Comparison of ENCODE assay signal across 11 cellular contexts in the genomic region with DNA sequence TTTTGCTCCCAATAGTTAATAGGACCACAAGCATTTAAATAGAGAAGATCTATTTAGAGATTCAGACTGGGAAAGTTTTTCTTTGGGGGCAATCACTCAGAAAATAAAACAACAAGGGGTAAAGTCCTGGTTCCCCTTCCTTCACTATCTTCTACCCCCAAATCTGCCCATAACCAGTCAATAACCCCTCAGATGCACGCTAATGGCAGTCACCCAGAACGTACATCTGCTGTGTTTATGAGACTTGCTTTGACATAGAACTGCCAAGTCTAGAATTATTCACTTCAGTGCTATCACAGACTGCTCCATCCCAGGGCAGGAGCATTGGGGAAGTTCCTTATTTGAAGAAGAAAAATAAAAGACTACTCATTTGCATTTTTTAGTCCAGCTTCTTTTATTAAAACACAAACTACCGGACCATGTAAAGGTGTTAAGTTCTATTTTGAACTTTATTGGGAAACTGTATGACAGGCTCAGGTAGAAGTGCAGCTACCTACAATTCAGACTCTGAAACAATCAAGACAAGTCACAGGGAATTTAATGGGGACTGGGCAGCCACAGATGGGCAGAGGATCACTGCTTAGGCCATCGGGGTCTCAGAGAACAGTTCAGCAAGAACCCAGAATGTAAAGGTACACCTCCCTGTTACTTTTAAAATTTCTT. TPM values are rescaled to one million over a fixed set of nuclear protein-coding genes. Genes with fewer than 3 reads are reported as not detected.
DNase-seq lines count a peak whose midpoint lies in the region; ATAC-seq lines count a peak whose summit lies in the region.
"Had no signal": no experiment of that assay in that cellular context is flagged by ENCODE, and none has a peak within 500 bp of the region (broad histone marks: within the 10 kb centered on the region; RNA-seq: fewer than 3 reads in every experiment).

No MANE protein-coding gene starts in this region.

- no peak overlapping the region for H3K27ac ChIP-seq in naive thymus-derived CD4-positive, alpha-beta T cell (ENCODE audit: low read depth, low read length)
- H3K27ac ChIP-seq: epithelial cell of prostate had no signal

- no peaks in the 10 kb centered on the region for H3K9me3 Mint-ChIP-seq in naive thymus-derived CD4-positive, alpha-beta T cell
- H3K9me3 Mint-ChIP-seq: activated naive CD4-positive, alpha-beta T cell treated with anti-CD3 and anti-CD28 coated beads, Interleukin-2, amount 50 U/mL, for 24 hours had no signal

- peaks cover 0 to 43% (median 12%) of the 10 kb centered on the region in 7 donors for H3K4me1 Mint-ChIP-seq in naive thymus-derived CD4-positive, alpha-beta T cell

- H3K27ac Mint-ChIP-seq in naive thymus-derived CD4-positive, alpha-beta T cell: peak overlapping the region in 1 of 9 donors; percentile 38
- H3K27ac Mint-ChIP-seq: activated naive CD4-positive, alpha-beta T cell treated with anti-CD3 and anti-CD28 coated beads, Interleukin-2, amount 50 U/mL, for 24 hours had no signal

- DNase-seq in NCI-H1694 treated with DMSO at 0.1 percent for 48 hours (lab: John Stamatoyannopoulos, UW) (peak; percentile 85), GOT3 (lab: John Stamatoyannopoulos, UW) (no peak), 8988T (no peak), inferior parietal cortex (ENCODE audit: extremely low spot score) (no peak)
- DNase-seq in naive thymus-derived CD4-positive, alpha-beta T cell: no peak
- DNase-seq: EL had no signal

- CTCF ChIA-PET in naive thymus-derived CD4-positive, alpha-beta T cell (lab: Charles Lee): no interaction called here

- H3K4me3 Mint-ChIP-seq in naive thymus-derived CD4-positive, alpha-beta T cell: no peak overlapping the region
- H3K4me3 Mint-ChIP-seq: activated naive CD4-positive, alpha-beta T cell treated with anti-CD3 and anti-CD28 coated beads, Interleukin-2, amount 50 U/mL, for 24 hours had no signal

- no peaks in the 10 kb centered on the region for H3K27me3 Mint-ChIP-seq in naive thymus-derived CD4-positive, alpha-beta T cell
- H3K27me3 Mint-ChIP-seq: activated naive CD4-positive, alpha-beta T cell treated with anti-CD3 and anti-CD28 coated beads, Interleukin-2, amount 50 U/mL, for 24 hours had no signal

- POLR2A ChIA-PET in naive thymus-derived CD4-positive, alpha-beta T cell (lab: Charles Lee): no interaction called here

- no peaks in the 10 kb centered on the region for H3K9me3 ChIP-seq in naive thymus-derived CD4-positive, alpha-beta T cell (ENCODE audit: control insufficient read depth in 2 of 3, low read length in 3 of 3)

- H3K4me3 ChIP-seq in naive thymus-derived CD4-positive, alpha-beta T cell (ENCODE audit: low read length): no peak overlapping the region

- H3K27me3 ChIP-seq in naive thymus-derived CD4-positive, alpha-beta T cell (ENCODE audit: control insufficient read depth in 2 of 2, insufficient read depth in 2 of 2, low read length in 2 of 2): no peaks in the 10 kb centered on the region

- intact Hi-C loops in naive thymus-derived CD4-positive, alpha-beta T cell (cut with micrococcal nuclease): no loop called here

- no peaks in the 10 kb centered on the region for H3K36me3 ChIP-seq in naive thymus-derived CD4-positive, alpha-beta T cell (ENCODE audit: control insufficient read depth in 2 of 3, insufficient read depth in 3 of 3, low read length in 3 of 3)

- no peaks in the 10 kb centered on the region for H3K4me1 ChIP-seq in naive thymus-derived CD4-positive, alpha-beta T cell (ENCODE audit: control insufficient read depth in 2 of 2, insufficient read depth in 2 of 2, low read length in 2 of 2)

- ATAC-seq in GM19035 (IDR thresholded peaks at IDR 0.05; ENCODE audit: unreplicated experiment) (peak; percentile 60), HG02678 (IDR thresholded peaks at IDR 0.05; ENCODE audit: unreplicated experiment) (peak; percentile 44), HG03025 (IDR thresholded peaks at IDR 0.05; ENCODE audit: low FRiP score, unreplicated experiment) (no peak)
- peak; percentile 47 for ATAC-seq in naive thymus-derived CD4-positive, alpha-beta T cell

- peaks cover 0 to 8% (median 3%) of the 10 kb centered on the region in 5 donors for H3K36me3 Mint-ChIP-seq in naive thymus-derived CD4-positive, alpha-beta T cell

RNA-seq across cellular contexts. Expression of gene ANK3, which starts 38.4 kb away (rescaled TPM):
- 10 to 100 TPM; 59.7 to 72.9 (median 67.9) TPM for total RNA-seq in naive thymus-derived CD4-positive, alpha-beta T cell
- 10 to 100 TPM; 23.9 to 28.7 TPM for polyA plus RNA-seq in naive thymus-derived CD4-positive, alpha-beta T cell
